ENCODE assay signal across 17 cellular contexts in genomic region chr6:39666706-39667489, GRCh38. TPM values are rescaled to one million over a fixed set of nuclear protein-coding genes. Genes with fewer than 3 reads are reported as not detected.
DNase-seq lines count a peak whose midpoint lies in the region; ATAC-seq and TF ChIP-seq lines count a peak whose summit lies in the region.
"Had no signal": no experiment of that assay in that cellular context is flagged by ENCODE, and none has a peak within 500 bp of the region (broad histone marks: within the 10 kb centered on the region; RNA-seq: fewer than 3 reads in every experiment).

No MANE protein-coding gene starts in this region.

- no peak for DNase-seq in SK-N-MC (ENCODE audit: low read depth, low spot score)
- DNase-seq in esophagus muscularis mucosa (ENCODE audit: extremely low spot score): no peak
- DNase-seq in GM20000 (ENCODE audit: low spot score): no peak
- no peak for DNase-seq in activated CD4-positive, CD25-positive, alpha-beta regulatory T cell treated with anti-CD3 and anti-CD28 coated beads, Interleukin-2, amount 50 U/mL, for 72 hours
- no peak for DNase-seq in naive thymus-derived CD4-positive, alpha-beta T cell
- DNase-seq: Caco-2, EL, Kasumi-1, MM.1S, NCI-H1092 treated with DMSO at 0.1 percent for 48 hours, NCI-H1694 treated with DMSO at 0.1 percent for 48 hours, NCI-H226 had no signal

- H3K4me1 ChIP-seq in esophagus muscularis mucosa: peaks cover 0 to 60% (median 44%) of the 10 kb centered on the region in 4 donors
- no peaks in the 10 kb centered on the region for H3K4me1 ChIP-seq in naive thymus-derived CD4-positive, alpha-beta T cell (ENCODE audit: control insufficient read depth in 2 of 2, insufficient read depth in 2 of 2, low read length in 2 of 2)

- no peaks in the 10 kb centered on the region for H3K36me3 ChIP-seq in SK-N-MC (ENCODE audit: insufficient read depth, low read length)
- no peaks in the 10 kb centered on the region for H3K36me3 ChIP-seq in esophagus muscularis mucosa
- no peaks in the 10 kb centered on the region for H3K36me3 ChIP-seq in naive thymus-derived CD4-positive, alpha-beta T cell (ENCODE audit: control insufficient read depth in 2 of 3, insufficient read depth in 3 of 3, low read length in 3 of 3)

- no peaks in the 10 kb centered on the region for H3K27me3 ChIP-seq in esophagus muscularis mucosa
- no peaks in the 10 kb centered on the region for H3K27me3 ChIP-seq in naive thymus-derived CD4-positive, alpha-beta T cell (ENCODE audit: control insufficient read depth in 2 of 2, insufficient read depth in 2 of 2, low read length in 2 of 2)

- TF ChIP-seq POLR2A in esophagus muscularis mucosa (IDR thresholded peaks at IDR 0.05; ENCODE audit: low read depth): no peak

- H3K27ac Mint-ChIP-seq in nephron: peak overlapping the region; percentile 13 to 32 (median 13)
- no peak overlapping the region for H3K27ac Mint-ChIP-seq in naive thymus-derived CD4-positive, alpha-beta T cell
- H3K27ac Mint-ChIP-seq: IgD-negative memory B cell had no signal

- H3K4me3 Mint-ChIP-seq in nephron: no peak overlapping the region
- no peak overlapping the region for H3K4me3 Mint-ChIP-seq in naive thymus-derived CD4-positive, alpha-beta T cell
- H3K4me3 Mint-ChIP-seq: IgD-negative memory B cell had no signal

- ATAC-seq in GM18498 (IDR thresholded peaks at IDR 0.05; ENCODE audit: unreplicated experiment): no peak
- ATAC-seq in naive thymus-derived CD4-positive, alpha-beta T cell: no peak
- ATAC-seq: HCT116 had no signal

- CTCF ChIA-PET in naive thymus-derived CD4-positive, alpha-beta T cell (lab: Charles Lee): no interaction called here

- H3K27ac ChIP-seq in SK-N-MC (peak overlapping the region; percentile 94), esophagus muscularis mucosa (replicated peaks in 1 of 4) (peak overlapping the region; percentile 20 to 58 (median 44))
- H3K27ac ChIP-seq in naive thymus-derived CD4-positive, alpha-beta T cell (ENCODE audit: low read depth, low read length): no peak overlapping the region
- H3K27ac ChIP-seq: HL-60 had no signal

- POLR2A ChIA-PET in naive thymus-derived CD4-positive, alpha-beta T cell (lab: Charles Lee): no interaction called here

- H3K9ac ChIP-seq in SK-N-MC (ENCODE audit: insufficient read length): peak overlapping the region; percentile 44

- TF ChIP-seq EP300 in esophagus muscularis mucosa (IDR thresholded peaks at IDR 0.05): no peak

- peak overlapping the region; percentile 55; the same call in 1 of the 2 replicates for H3K4me3 ChIP-seq in SK-N-MC
- H3K4me3 ChIP-seq in esophagus muscularis mucosa: no peak overlapping the region
- H3K4me3 ChIP-seq in naive thymus-derived CD4-positive, alpha-beta T cell (ENCODE audit: low read length): no peak overlapping the region

- H3K27me3 Mint-ChIP-seq in nephron (ENCODE audit: low read depth): no peaks in the 10 kb centered on the region
- H3K27me3 Mint-ChIP-seq in naive thymus-derived CD4-positive, alpha-beta T cell: peaks cover 3 to 38% (median 21%) of the 10 kb centered on the region in 5 donors

- no peaks in the 10 kb centered on the region for H3K36me3 Mint-ChIP-seq in nephron (ENCODE audit: low read depth)
- H3K36me3 Mint-ChIP-seq in naive thymus-derived CD4-positive, alpha-beta T cell: no peaks in the 10 kb centered on the region
- H3K36me3 Mint-ChIP-seq: IgD-negative memory B cell had no signal

- no peaks in the 10 kb centered on the region for H3K9me3 ChIP-seq in SK-N-MC (ENCODE audit: low read depth, low read length)
- no peaks in the 10 kb centered on the region for H3K9me3 ChIP-seq in esophagus muscularis mucosa
- H3K9me3 ChIP-seq in naive thymus-derived CD4-positive, alpha-beta T cell (ENCODE audit: control insufficient read depth in 2 of 3, low read length in 3 of 3): no peaks in the 10 kb centered on the region
- H3K9me3 ChIP-seq: Caco-2 had no signal

- peaks cover 41% of the 10 kb centered on the region for H3K4me1 Mint-ChIP-seq in nephron
- H3K4me1 Mint-ChIP-seq in naive thymus-derived CD4-positive, alpha-beta T cell: peaks cover 0 to 1% (median 0%) of the 10 kb centered on the region in 7 donors

- TF ChIP-seq CTCF in esophagus muscularis mucosa (IDR thresholded peaks at IDR 0.05) (no peak), nephron (IDR thresholded peaks at IDR 0.05; ENCODE audit: unreplicated experiment in 3 of 3) (no peak), GM20000 (IDR thresholded peaks at IDR 0.05; ENCODE audit: extremely low read depth, missing control alignments) (no peak)

- no peaks in the 10 kb centered on the region for H3K9me3 Mint-ChIP-seq in nephron
- H3K9me3 Mint-ChIP-seq in naive thymus-derived CD4-positive, alpha-beta T cell: no peaks in the 10 kb centered on the region
- H3K9me3 Mint-ChIP-seq: IgD-negative memory B cell had no signal

- WGBS in esophagus muscularis mucosa: 56% methylated on average over 9 of the region's 9 CpGs

- intact Hi-C loops in esophagus muscularis mucosa (cut with DNase I): no loop called here
- intact Hi-C loops in naive thymus-derived CD4-positive, alpha-beta T cell (cut with micrococcal nuclease): no loop called here

RNA-seq across cellular contexts. Expression of gene KIF6, which starts 58.3 kb away (rescaled TPM):
- 1 to 10 TPM in 3 of 4 donors, under 1 TPM in 1; 0.83 to 2.6 (median 1.1) TPM for total RNA-seq in esophagus muscularis mucosa
- total RNA-seq in naive thymus-derived CD4-positive, alpha-beta T cell: not detected
- polyA plus RNA-seq in naive thymus-derived CD4-positive, alpha-beta T cell: under 1 TPM in 1 of 2 donors, not detected in 1; 0.75 TPM
- total RNA-seq: Caco-2 had no signal
- polyA plus RNA-seq: IgD-negative memory B cell had no signal

Comparison
In these comparisons a context has a peak if more than half of its experiments do, and no peak if none do; other contexts are left out.
1. H3K27ac Mint-ChIP-seq: peak in nephron (3 of 3); none in naive thymus-derived CD4-positive, alpha-beta T cell (0 of 9).